ENCODE assay signal across 9 cellular contexts in the genomic region with DNA sequence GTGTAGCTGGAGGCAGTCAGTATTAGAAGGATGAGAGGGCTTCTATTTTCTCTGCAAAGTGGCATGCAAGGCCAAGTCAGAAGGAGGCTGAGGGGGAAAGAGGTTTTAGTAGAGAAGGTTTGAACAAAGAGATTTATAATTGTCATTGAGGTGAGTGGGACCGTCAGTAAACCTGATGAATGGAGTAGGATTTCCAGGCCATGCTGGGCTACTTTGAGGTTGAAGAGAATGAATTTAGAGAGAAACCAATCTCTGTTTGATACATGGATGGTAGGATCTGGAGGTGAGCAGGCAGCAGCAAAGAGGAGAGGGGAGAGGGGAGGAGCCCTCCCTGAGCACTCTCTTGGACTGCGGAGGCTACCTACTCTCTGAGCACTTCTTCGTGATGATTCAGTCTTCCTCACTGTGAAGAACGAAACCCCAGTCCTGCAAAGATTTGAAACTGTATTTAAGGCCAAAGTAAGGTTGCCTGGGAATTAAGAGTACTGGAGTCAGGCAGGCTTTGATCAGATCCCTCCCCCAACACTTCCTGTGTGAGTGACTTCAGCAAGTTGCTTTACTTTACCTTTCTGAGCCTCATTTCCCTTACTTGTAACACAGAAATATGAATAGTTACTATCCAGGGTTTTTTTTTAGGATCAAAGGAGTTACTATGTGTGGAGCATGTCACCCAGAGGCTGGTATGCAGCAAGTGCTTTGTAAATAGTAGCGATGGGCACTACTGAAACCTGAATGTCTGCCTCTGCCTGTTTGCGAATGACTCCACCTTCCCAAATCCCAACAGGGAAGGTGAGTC.
A peak's percentile ranks its signal among the peaks of the same experiment; 100 is the strongest.
DNase-seq lines count a peak whose midpoint lies in the region; ATAC-seq, FAIRE-seq and TF ChIP-seq lines count a peak whose summit lies in the region.
"Had no signal": no experiment of that assay in that cellular context is flagged by ENCODE, and none has a peak within 500 bp of the region (broad histone marks: within the 10 kb centered on the region; RNA-seq: fewer than 3 reads in every experiment).

No MANE protein-coding gene starts in this region.

- peak overlapping the region; percentile 10 for H3K27ac ChIP-seq in foreskin keratinocyte
- peak overlapping the region in 7 of 8 donors; percentile 55 to 86 (median 76) for H3K27ac ChIP-seq in spleen

- TF ChIP-seq CTCF in foreskin keratinocyte (conservative IDR thresholded peaks at IDR 0.05) (peak; percentile 16), spleen (IDR thresholded peaks at IDR 0.05 in 8 of 11, conservative IDR thresholded peaks at IDR 0.05 in 3 of 11) (no peak)

- no peaks in the 10 kb centered on the region for H3K9me3 ChIP-seq in spleen

- no peak overlapping the region for H3K4me3 ChIP-seq in spleen

- peaks cover 17% of the 10 kb centered on the region for H3K4me1 ChIP-seq in foreskin keratinocyte
- peaks cover 6 to 88% (median 38%) of the 10 kb centered on the region in 6 donors for H3K4me1 ChIP-seq in spleen

- peaks cover 0 to 97% (median 29%) of the 10 kb centered on the region in 6 donors for H3K36me3 ChIP-seq in spleen

- FAIRE-seq in RCC 7860 (lab: Jason Lieb, UNC) = no peak

- H3K27me3 ChIP-seq in foreskin keratinocyte = no peaks in the 10 kb centered on the region
- no peaks in the 10 kb centered on the region for H3K27me3 ChIP-seq in spleen (replicated peaks in 1 of 7)

- 66 to 82% (median 78%) methylated on average over 6 of the region's 6 CpGs for WGBS in spleen, 5 donors

- TF ChIP-seq POLR2A in spleen (IDR thresholded peaks at IDR 0.05) = no peak

- peak; percentile 52 for ATAC-seq in foreskin keratinocyte

- DNase-seq in SIG-M5 treated with dmso at 0.1 percent for 504 hours (lab: John Stamatoyannopoulos, UW; ENCODE audit: unreplicated experiment) = peak; percentile 49
- no peak for DNase-seq in SIG-M5 (lab: John Stamatoyannopoulos, UW)
- DNase-seq in SW480 (ENCODE audit: low spot score) = peak; percentile 17
- peak; percentile 59 to 69 for DNase-seq in foreskin keratinocyte
- no peak for DNase-seq in spleen
- no peak for DNase-seq in RCC 7860 (ENCODE audit: low spot score)
- DNase-seq in DMS79 (lab: John Stamatoyannopoulos, UW) = no peak
- DNase-seq in NCI-H1048 (lab: John Stamatoyannopoulos, UW) = no peak
- DNase-seq: aorta had no signal

- intact Hi-C loops in spleen (cut with DNase I; ENCODE audit: low total_unique reads) = no loop called here

Comparison
In these comparisons a context has a peak if more than half of its experiments do, and no peak if none do; other contexts are left out.
1. DNase-seq: peak in SIG-M5 treated with dmso at 0.1 percent for 504 hours (single experiment), SW480 (single experiment) and foreskin keratinocyte (2 of 2); none in SIG-M5 (single experiment), spleen (single experiment), RCC 7860 (single experiment), DMS79 (single experiment) and NCI-H1048 (single experiment).